8 cellular contexts compared by ENCODE assay signal in genomic region chr20:63740501-63741353, GRCh38. TPM values are rescaled to one million over a fixed set of nuclear protein-coding genes. Genes with fewer than 3 reads are reported as not detected.
A peak's percentile ranks its signal among the peaks of the same experiment; 100 is the strongest.
DNase-seq lines count a peak whose midpoint lies in the region; ATAC-seq and TF ChIP-seq lines count a peak whose summit lies in the region.

No MANE protein-coding gene starts in this region.

- H3K27me3 ChIP-seq in DND-41 (ENCODE audit: insufficient read depth, low read length, poor library complexity): no peaks in the 10 kb centered on the region

- peak overlapping the region; percentile 57 for H2AFZ ChIP-seq in DND-41 (ENCODE audit: low read depth, low read length)

- peaks cover 32% of the 10 kb centered on the region for H4K20me1 ChIP-seq in DND-41 (ENCODE audit: insufficient read depth, low read length)

- intact Hi-C loops in cardiac septum (cut with DNase I): loop anchor here (5.0 kb wide), 1 partner anchor 113 kb away; the partner anchor contains the start of gene GMEB2

- peak overlapping the region; percentile 66 for H3K27ac ChIP-seq in DND-41 (ENCODE audit: low read length)
- peak overlapping the region; percentile 68 for H3K27ac ChIP-seq in angular gyrus (ENCODE audit: low read depth, low read length)

- H3K4me3 ChIP-seq in DND-41 (ENCODE audit: low read depth in 1 of 2, low read length in 2 of 2): peak overlapping the region; percentile 28 to 63

- H3K9me3 ChIP-seq in DND-41 (ENCODE audit: insufficient read depth, low read length, severe bottlenecking): no peaks in the 10 kb centered on the region

- TF ChIP-seq CTCF in DND-41 (IDR thresholded peaks at IDR 0.05; ENCODE audit: borderline replicate concordance, extremely low read depth, low read length, poor library complexity, severe bottlenecking): no peak

- peaks cover 8% of the 10 kb centered on the region; the same call in 1 of the 2 replicates for H3K79me2 ChIP-seq in DND-41 (ENCODE audit: insufficient read depth, low read length)

- H3K36me3 ChIP-seq in DND-41 (ENCODE audit: insufficient read depth, low read length): peaks cover 55% of the 10 kb centered on the region

- H3K4me2 ChIP-seq in DND-41 (ENCODE audit: insufficient read depth, low read length): peak overlapping the region; percentile 80

- DNase-seq in DND-41 (peak; percentile 44), HUDEP-2 (lab: John Stamatoyannopoulos, UW; ENCODE audit: unreplicated experiment in 76 of 76) (peak in 69 of 76 experiments; percentile 5 to 83 (median 64)), OCI-M1 (lab: John Stamatoyannopoulos, UW) (peak; percentile 89), cardiac septum (ENCODE audit: low spot score) (peak; percentile 93), occipital lobe (lab: John Stamatoyannopoulos, UW) (peak; percentile 40)

- peak overlapping the region; percentile 74 for H3K9ac ChIP-seq in DND-41 (ENCODE audit: low read depth, low read length)

- H3K4me1 ChIP-seq in DND-41 (ENCODE audit: insufficient read depth, low read length): peaks cover 22% of the 10 kb centered on the region

- no peak; the same call in 2 of the 3 replicates for ATAC-seq in DND-41 (ENCODE audit: insufficient read depth, low read depth)
- ATAC-seq in GM21423 (IDR thresholded peaks at IDR 0.05; ENCODE audit: unreplicated experiment): no peak
- ATAC-seq in GM18861 (IDR thresholded peaks at IDR 0.05; ENCODE audit: unreplicated experiment): no peak

RNA-seq across cellular contexts. Expression of gene SLC2A4RG, which starts 1.2 kb away (rescaled TPM):
- 67.8 TPM for total RNA-seq in cardiac septum
- 2.8 TPM for total RNA-seq in occipital lobe

RNA-seq across cellular contexts. Expression of gene LIME1, which starts 4.3 kb away (rescaled TPM):
- 5.0 TPM for total RNA-seq in cardiac septum
- total RNA-seq in occipital lobe: 1.7 TPM

RNA-seq across cellular contexts. Expression of gene ZGPAT, which starts 32.9 kb away (rescaled TPM):
- 16.7 TPM for total RNA-seq in cardiac septum
- total RNA-seq in occipital lobe: 7.3 TPM

RNA-seq across cellular contexts. Expression of gene ARFRP1, which starts 33.0 kb away (rescaled TPM):
- total RNA-seq in cardiac septum (40.3 TPM), occipital lobe (15.6 TPM)

RNA-seq across cellular contexts. Expression of gene TNFRSF6B, which starts 44.3 kb away (rescaled TPM):
- total RNA-seq in cardiac septum (not detected), occipital lobe (not detected)

Comparison
In these comparisons a context has a peak if more than half of its experiments do, and no peak if none do; other contexts are left out.
1. DNase-seq: peak in every context shown above with its lines; median percentile 93 in cardiac septum; 89 in OCI-M1; 64 in HUDEP-2; 44 in DND-41; 40 in occipital lobe.
2. RNA of gene SLC2A4RG, which starts 1.2 kb away (total RNA-seq): 67.8 TPM in cardiac septum (single experiment); 2.8 TPM in occipital lobe (single experiment); every median in the first group is over 10 times any median in the second.